ENCODE assay signal across 8 cellular contexts in the genomic region with DNA sequence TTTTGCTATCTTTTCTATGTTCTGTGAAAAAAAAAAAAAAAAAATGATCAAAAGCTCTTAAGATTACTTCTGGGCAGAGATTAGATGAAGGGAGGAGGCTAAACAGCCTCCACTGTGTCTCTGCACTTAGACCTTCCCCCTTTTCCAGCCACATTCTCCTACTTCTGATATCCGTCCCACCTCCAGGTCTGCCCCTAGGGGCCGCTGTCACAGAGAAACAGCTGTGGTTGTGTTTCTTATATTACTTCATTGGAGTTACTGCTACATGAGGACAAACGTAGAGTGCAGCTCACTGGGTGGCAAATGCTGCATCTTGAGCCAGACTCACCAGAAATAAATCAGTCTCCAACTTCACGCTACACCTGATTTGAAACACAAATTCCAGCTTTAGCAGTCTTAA.
A peak's percentile ranks its signal among the peaks of the same experiment; 100 is the strongest.
DNase-seq lines count a peak whose midpoint lies in the region; ATAC-seq and TF ChIP-seq lines count a peak whose summit lies in the region.

No MANE protein-coding gene starts in this region.

- no peak for ATAC-seq in heart left ventricle
- no peak for ATAC-seq in body of pancreas
- no peak for ATAC-seq in HG03097 (IDR thresholded peaks at IDR 0.05; ENCODE audit: low FRiP score, unreplicated experiment)

- DNase-seq in heart left ventricle: no peak
- no peak for DNase-seq in right atrium auricular region (ENCODE audit: low spot score)
- DNase-seq in HFF-Myc (ENCODE audit: extremely low read depth, low read depth): peak; percentile 7
- peak; percentile 66 for DNase-seq in NB4 (ENCODE audit: low read depth)
- DNase-seq in body of pancreas: peak in 1 of 4 donors; percentile 23
- DNase-seq in myocyte (ENCODE audit: low read depth): peak; percentile 26
- DNase-seq in NCI-H774 (lab: John Stamatoyannopoulos, UW): no peak

- no peaks in the 10 kb centered on the region for H3K4me1 ChIP-seq in heart left ventricle
- no peaks in the 10 kb centered on the region for H3K4me1 ChIP-seq in right atrium auricular region
- no peaks in the 10 kb centered on the region for H3K4me1 ChIP-seq in body of pancreas

- peak; percentile 13 to 48 (median 36) for TF ChIP-seq CTCF in heart left ventricle (IDR thresholded peaks at IDR 0.05)
- TF ChIP-seq CTCF in right atrium auricular region (IDR thresholded peaks at IDR 0.05): peak in 1 of 2 donors; percentile 46
- TF ChIP-seq CTCF in HFF-Myc (IDR thresholded peaks at IDR 0.05; ENCODE audit: low read depth, low read length, missing control alignments): peak; percentile 73
- peak; percentile 80 for TF ChIP-seq CTCF in NB4 (IDR thresholded peaks at IDR 0.05; ENCODE audit: low read depth, low read length)
- peak in 4 of 7 experiments; percentile 12 to 14 (median 14) for TF ChIP-seq CTCF in body of pancreas (IDR thresholded peaks at IDR 0.05)

- TF ChIP-seq POLR2A in heart left ventricle (IDR thresholded peaks at IDR 0.05) (no peak), NB4 (IDR thresholded peaks at IDR 0.05; ENCODE audit: extremely low read depth, insufficient read length) (no peak), body of pancreas (IDR thresholded peaks at IDR 0.05) (no peak)

- WGBS in heart left ventricle, 4 donors: 32 to 39% (median 39%) methylated on average over 4 of the region's 4 CpGs
- 36 to 41% methylated on average over 4 of the region's 4 CpGs for WGBS in body of pancreas, 2 donors

- H3K27ac ChIP-seq in heart left ventricle (no peak overlapping the region), right atrium auricular region (no peak overlapping the region), body of pancreas (no peak overlapping the region)

- H3K36me3 ChIP-seq in heart left ventricle (no peaks in the 10 kb centered on the region), right atrium auricular region (no peaks in the 10 kb centered on the region), body of pancreas (replicated peaks in 1 of 2; ENCODE audit: insufficient read depth in 1 of 2, low read depth in 2 of 2) (no peaks in the 10 kb centered on the region)

- intact Hi-C loops in heart left ventricle (cut with DNase I): no loop called here
- intact Hi-C loops in body of pancreas (cut with DNase I): no loop called here

- no peaks in the 10 kb centered on the region for H3K27me3 ChIP-seq in heart left ventricle
- H3K27me3 ChIP-seq in right atrium auricular region: no peaks in the 10 kb centered on the region
- no peaks in the 10 kb centered on the region for H3K27me3 ChIP-seq in body of pancreas

- H3K9me3 ChIP-seq in heart left ventricle (peaks cover 0 to 5% (median 0%) of the 10 kb centered on the region in 12 donors), right atrium auricular region (no peaks in the 10 kb centered on the region), body of pancreas (no peaks in the 10 kb centered on the region)

- no peak overlapping the region for H3K4me3 ChIP-seq in heart left ventricle
- H3K4me3 ChIP-seq in right atrium auricular region: no peak overlapping the region
- no peak overlapping the region for H3K4me3 ChIP-seq in HFF-Myc (replicated peaks; ENCODE audit: low read depth, low read length)
- H3K4me3 ChIP-seq in NB4 (ENCODE audit: low read depth, low read length): no peak overlapping the region
- no peak overlapping the region for H3K4me3 ChIP-seq in body of pancreas

Comparison
In these comparisons a context has a peak if more than half of its experiments do, and no peak if none do; other contexts are left out.
1. DNase-seq: peak in HFF-Myc (single experiment), NB4 (single experiment) and myocyte (single experiment); none in heart left ventricle (0 of 5), right atrium auricular region (single experiment) and NCI-H774 (single experiment).